16 cellular contexts compared by ENCODE assay signal in genomic region chr16:82331974-82332750, GRCh38.
DNase-seq lines count a peak whose midpoint lies in the region; ATAC-seq and TF ChIP-seq lines count a peak whose summit lies in the region.
"Had no signal": no experiment of that assay in that cellular context is flagged by ENCODE, and none has a peak within 500 bp of the region (broad histone marks: within the 10 kb centered on the region; RNA-seq: fewer than 3 reads in every experiment).

No MANE protein-coding gene starts in this region.

- H3K27ac ChIP-seq in stomach: peak overlapping the region in 4 of 5 donors; percentile 10 to 71 (median 37)
- no peak overlapping the region for H3K27ac ChIP-seq in GM23338 (ENCODE audit: low read depth)
- H3K27ac ChIP-seq: HL-60 had no signal

- no peak for TF ChIP-seq CTCF in stomach (IDR thresholded peaks at IDR 0.05)
- no peak for TF ChIP-seq CTCF in GM23338 (conservative IDR thresholded peaks at IDR 0.05; ENCODE audit: low read depth in 2 of 2)

- no peak overlapping the region for H3K4me3 Mint-ChIP-seq in activated naive CD4-positive, alpha-beta T cell treated with anti-CD3 and anti-CD28 coated beads for 36 hours
- no peak overlapping the region for H3K4me3 Mint-ChIP-seq in GM23338
- H3K4me3 Mint-ChIP-seq: T-helper 17 cell had no signal

- no peaks in the 10 kb centered on the region for H4K20me1 ChIP-seq in GM23338 (replicated peaks; ENCODE audit: insufficient read depth)

- H3K27me3 ChIP-seq in stomach: no peaks in the 10 kb centered on the region
- H3K27me3 ChIP-seq in GM23338 (ENCODE audit: insufficient read depth): no peaks in the 10 kb centered on the region
- H3K27me3 ChIP-seq: BE2C had no signal

- intact Hi-C loops in stomach (cut with DNase I; ENCODE audit: low total_unique reads): no loop called here
- intact Hi-C loops in activated naive CD4-positive, alpha-beta T cell treated with anti-CD3 and anti-CD28 coated beads for 36 hours (cut with micrococcal nuclease): no loop called here

- H3K27me3 Mint-ChIP-seq in activated naive CD4-positive, alpha-beta T cell treated with anti-CD3 and anti-CD28 coated beads for 36 hours (ENCODE audit: low read depth): peaks cover 6% of the 10 kb centered on the region
- peaks cover 2% of the 10 kb centered on the region for H3K27me3 Mint-ChIP-seq in GM23338 (ENCODE audit: insufficient read depth, low read depth, poor library complexity)

- peaks cover 15% of the 10 kb centered on the region; the same call in 1 of the 2 replicates for H3K9me2 ChIP-seq in GM23338 (ENCODE audit: insufficient read depth)

- no peak for TF ChIP-seq EP300 in stomach (IDR thresholded peaks at IDR 0.05)

- TF ChIP-seq POLR2A in stomach (IDR thresholded peaks at IDR 0.05): no peak

- no peaks in the 10 kb centered on the region for H3K9me3 ChIP-seq in stomach
- H3K9me3 ChIP-seq: BE2C had no signal

- H3K36me3 Mint-ChIP-seq in activated naive CD4-positive, alpha-beta T cell treated with anti-CD3 and anti-CD28 coated beads for 36 hours (ENCODE audit: low read depth): no peaks in the 10 kb centered on the region
- no peaks in the 10 kb centered on the region for H3K36me3 Mint-ChIP-seq in GM23338 (ENCODE audit: low read depth)

- no peaks in the 10 kb centered on the region for H3K4me1 Mint-ChIP-seq in activated naive CD4-positive, alpha-beta T cell treated with anti-CD3 and anti-CD28 coated beads for 36 hours (ENCODE audit: low read depth)
- H3K4me1 Mint-ChIP-seq in GM23338: peaks cover 3% of the 10 kb centered on the region; the same call in 2 of the 3 replicates
- H3K4me1 Mint-ChIP-seq: T-helper 17 cell had no signal

- H3K4me3 ChIP-seq in stomach: no peak overlapping the region
- no peak overlapping the region for H3K4me3 ChIP-seq in GM23338

- no peak overlapping the region for H2AFZ ChIP-seq in GM23338

- peak; percentile 83 for DNase-seq in DMS53 (lab: John Stamatoyannopoulos, UW)
- peak; percentile 13 for DNase-seq in NCI-H2029 treated with DMSO at 0.1 percent for 48 hours (lab: John Stamatoyannopoulos, UW)
- peak; percentile 58 to 61 for DNase-seq in SHP77 (lab: John Stamatoyannopoulos, UW)
- DNase-seq in stomach: peak; percentile 33
- no peak for DNase-seq in occipital lobe (lab: John Stamatoyannopoulos, UW)
- DNase-seq in activated naive CD4-positive, alpha-beta T cell treated with anti-CD3 and anti-CD28 coated beads for 36 hours: no peak
- no peak for DNase-seq in GM23338 (ENCODE audit: low spot score)
- DNase-seq: BE2C, DMS79 treated with DMSO at 0.1 percent for 48 hours, NCI-H1048, NCI-H1694, NCI-H524 treated with DMSO at 0.1 percent for 48 hours, T-helper 17 cell had no signal

- no peaks in the 10 kb centered on the region for H3K9me3 Mint-ChIP-seq in activated naive CD4-positive, alpha-beta T cell treated with anti-CD3 and anti-CD28 coated beads for 36 hours
- H3K9me3 Mint-ChIP-seq in GM23338: peaks cover 4% of the 10 kb centered on the region; the same call in 2 of the 3 replicates

- WGBS in stomach, 5 donors: 54 to 70% (median 58%) methylated on average over 6 of the region's 6 CpGs

- H3F3A ChIP-seq in GM23338 (replicated peaks; ENCODE audit: low read depth): no peaks in the 10 kb centered on the region

- no peaks in the 10 kb centered on the region for H3K36me3 ChIP-seq in stomach
- no peaks in the 10 kb centered on the region for H3K36me3 ChIP-seq in GM23338 (ENCODE audit: insufficient read depth)
- H3K36me3 ChIP-seq: BE2C had no signal

- no peak overlapping the region for H3K4me2 ChIP-seq in GM23338

- no peak overlapping the region for H3K27ac Mint-ChIP-seq in activated naive CD4-positive, alpha-beta T cell treated with anti-CD3 and anti-CD28 coated beads for 36 hours
- H3K27ac Mint-ChIP-seq in GM23338: no peak overlapping the region
- H3K27ac Mint-ChIP-seq: T-helper 17 cell had no signal

- H3K79me2 ChIP-seq in GM23338 (replicated peaks; ENCODE audit: insufficient read depth): no peaks in the 10 kb centered on the region

- H3K4me1 ChIP-seq in stomach: peaks cover 13 to 32% (median 21%) of the 10 kb centered on the region in 4 donors
- H3K4me1 ChIP-seq in GM23338 (ENCODE audit: insufficient read depth): peaks cover 12% of the 10 kb centered on the region
- H3K4me1 ChIP-seq: BE2C had no signal

- CTCF ChIA-PET in activated naive CD4-positive, alpha-beta T cell treated with anti-CD3 and anti-CD28 coated beads for 36 hours (lab: Charles Lee): no interaction called here

- no peak for ATAC-seq in GM23338
- ATAC-seq: HCT116, SK-N-SH treated with all-trans-retinoic acid at 6 μM for 48 hours, T-helper 17 cell had no signal

TF ChIP-seq in GM23338, 12 proteins besides CTCF, POLR2A, EP300 and RAD21 (continues in another document):
- TF ChIP-seq POLR2AphosphoS5 (IDR thresholded peaks at IDR 0.05; ENCODE audit: low read depth): no peak
- no peak for TF ChIP-seq STAT1 (IDR thresholded peaks at IDR 0.05; ENCODE audit: unreplicated experiment)
- TF ChIP-seq, protein P1, sequence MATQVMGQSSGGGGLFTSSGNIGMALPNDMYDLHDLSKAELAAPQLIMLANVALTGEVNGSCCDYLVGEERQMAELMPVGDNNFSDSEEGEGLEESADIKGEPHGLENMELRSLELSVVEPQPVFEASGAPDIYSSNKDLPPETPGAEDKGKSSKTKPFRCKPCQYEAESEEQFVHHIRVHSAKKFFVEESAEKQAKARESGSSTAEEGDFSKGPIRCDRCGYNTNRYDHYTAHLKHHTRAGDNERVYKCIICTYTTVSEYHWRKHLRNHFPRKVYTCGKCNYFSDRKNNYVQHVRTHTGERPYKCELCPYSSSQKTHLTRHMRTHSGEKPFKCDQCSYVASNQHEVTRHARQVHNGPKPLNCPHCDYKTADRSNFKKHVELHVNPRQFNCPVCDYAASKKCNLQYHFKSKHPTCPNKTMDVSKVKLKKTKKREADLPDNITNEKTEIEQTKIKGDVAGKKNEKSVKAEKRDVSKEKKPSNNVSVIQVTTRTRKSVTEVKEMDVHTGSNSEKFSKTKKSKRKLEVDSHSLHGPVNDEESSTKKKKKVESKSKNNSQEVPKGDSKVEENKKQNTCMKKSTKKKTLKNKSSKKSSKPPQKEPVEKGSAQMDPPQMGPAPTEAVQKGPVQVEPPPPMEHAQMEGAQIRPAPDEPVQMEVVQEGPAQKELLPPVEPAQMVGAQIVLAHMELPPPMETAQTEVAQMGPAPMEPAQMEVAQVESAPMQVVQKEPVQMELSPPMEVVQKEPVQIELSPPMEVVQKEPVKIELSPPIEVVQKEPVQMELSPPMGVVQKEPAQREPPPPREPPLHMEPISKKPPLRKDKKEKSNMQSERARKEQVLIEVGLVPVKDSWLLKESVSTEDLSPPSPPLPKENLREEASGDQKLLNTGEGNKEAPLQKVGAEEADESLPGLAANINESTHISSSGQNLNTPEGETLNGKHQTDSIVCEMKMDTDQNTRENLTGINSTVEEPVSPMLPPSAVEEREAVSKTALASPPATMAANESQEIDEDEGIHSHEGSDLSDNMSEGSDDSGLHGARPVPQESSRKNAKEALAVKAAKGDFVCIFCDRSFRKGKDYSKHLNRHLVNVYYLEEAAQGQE (IDR thresholded peaks at IDR 0.05; ENCODE audit: unreplicated experiment): no peak
- no peak for TF ChIP-seq NANOG (IDR thresholded peaks at IDR 0.05; ENCODE audit: borderline replicate concordance)
- no peak for TF ChIP-seq CREB1 (CRISPR knock-in tag; IDR thresholded peaks at IDR 0.05; ENCODE audit: low read depth)
- no peak for TF ChIP-seq ZNF331 (CRISPR knock-in tag; IDR thresholded peaks at IDR 0.05; ENCODE audit: low read depth)
- no peak for TF ChIP-seq ETS1 (IDR thresholded peaks at IDR 0.05)

Comparison
In these comparisons a context has a peak if more than half of its experiments do, and no peak if none do; other contexts are left out.
1. DNase-seq: peak in DMS53 (single experiment), NCI-H2029 treated with DMSO at 0.1 percent for 48 hours (single experiment), SHP77 (2 of 2) and stomach (single experiment); none in occipital lobe (single experiment), activated naive CD4-positive, alpha-beta T cell treated with anti-CD3 and anti-CD28 coated beads for 36 hours (single experiment) and GM23338 (single experiment).